1 cellular context compared by ENCODE assay signal in genomic region chr2:119367472-119368099, GRCh38.
A peak's percentile ranks its signal among the peaks of the same experiment; 100 is the strongest.
TF ChIP-seq lines count a peak whose summit lies in the region.

No MANE protein-coding gene starts in this region.

TF ChIP-seq in GM12878, 131 proteins besides CTCF, POLR2A, EP300 and RAD21 (continued from another document):
- TF ChIP-seq USF1 (IDR thresholded peaks at IDR 0.05; ENCODE audit: borderline replicate concordance, extremely low read length, insufficient read depth, low read depth, low read length) = no peak
- TF ChIP-seq POU2F2 (IDR thresholded peaks at IDR 0.05; ENCODE audit: borderline replicate concordance, low read depth, low read length) = peak; percentile 4; the same call in 1 of the 3 replicates
- TF ChIP-seq SIN3A (IDR thresholded peaks at IDR 0.05; ENCODE audit: low read depth, low read length) = no peak
- no peak for TF ChIP-seq KAT2A (conservative IDR thresholded peaks at IDR 0.05; ENCODE audit: control insufficient read depth, low read depth, low read length)
- no peak for TF ChIP-seq SRF (IDR thresholded peaks at IDR 0.05; ENCODE audit: low read depth in 2 of 2, low read length in 2 of 2)
- peak; percentile 8; the same call in 1 of the 2 replicates for TF ChIP-seq MAX (IDR thresholded peaks at IDR 0.05; ENCODE audit: low read depth, low read length)
- no peak for TF ChIP-seq ZBTB11 (CRISPR knock-in tag; IDR thresholded peaks at IDR 0.05)
- TF ChIP-seq RAD51 (IDR thresholded peaks at IDR 0.05) = no peak
- TF ChIP-seq BCL3 (IDR thresholded peaks at IDR 0.05; ENCODE audit: borderline replicate concordance, insufficient read depth, low read depth, low read length, poor library complexity, severe bottlenecking) = no peak
- TF ChIP-seq ZNF687 (IDR thresholded peaks at IDR 0.05) = no peak
- no peak for TF ChIP-seq NFYA (IDR thresholded peaks at IDR 0.05; ENCODE audit: borderline replicate concordance, low read depth, low read length)
- peak; percentile 6; the same call in 1 of the 2 replicates for TF ChIP-seq SMC3 (IDR thresholded peaks at IDR 0.05; ENCODE audit: borderline replicate concordance, low read length)
- 0 out of 2 replicates have a peak, but pooled peaks have one; percentile 12 for TF ChIP-seq TAF1 (IDR thresholded peaks at IDR 0.05; ENCODE audit: borderline replicate concordance, low read depth, low read length)
- TF ChIP-seq POLR2AphosphoS5 (IDR thresholded peaks at IDR 0.05; ENCODE audit: low read length) = 0 out of 2 replicates have a peak, but pooled peaks have one; percentile 1
- TF ChIP-seq PAX8 (IDR thresholded peaks at IDR 0.05) = no peak
- no peak for TF ChIP-seq NFIC (IDR thresholded peaks at IDR 0.05; ENCODE audit: low read depth, low read length)
- TF ChIP-seq CBX5 (IDR thresholded peaks at IDR 0.05; ENCODE audit: low read depth) = no peak
- no peak for TF ChIP-seq MXI1 (IDR thresholded peaks at IDR 0.05; ENCODE audit: low read depth, low read length)
- TF ChIP-seq ATF3 (IDR thresholded peaks at IDR 0.05; ENCODE audit: borderline replicate concordance, extremely low read depth, low read depth, low read length) = no peak
- no peak for TF ChIP-seq RB1 (IDR thresholded peaks at IDR 0.05; ENCODE audit: borderline replicate concordance)
- no peak for TF ChIP-seq E4F1 (IDR thresholded peaks at IDR 0.05; ENCODE audit: borderline replicate concordance, partially characterized antibody)
- TF ChIP-seq NR2C1 (IDR thresholded peaks at IDR 0.05) = peak; percentile 15; the same call in 1 of the 2 replicates
- TF ChIP-seq ESRRA (IDR thresholded peaks at IDR 0.05; ENCODE audit: low read length) = no peak
- TF ChIP-seq BACH1 (IDR thresholded peaks at IDR 0.05; ENCODE audit: borderline replicate concordance) = 0 out of 2 replicates have a peak, but pooled peaks have one; percentile 18
- TF ChIP-seq BMI1 (IDR thresholded peaks at IDR 0.05; ENCODE audit: borderline replicate concordance) = no peak
- TF ChIP-seq RUNX3 (IDR thresholded peaks at IDR 0.05; ENCODE audit: low read length) = no peak
- no peak for TF ChIP-seq CBX3 (IDR thresholded peaks at IDR 0.05; ENCODE audit: borderline replicate concordance, low read depth)
- 0 out of 2 replicates have a peak, but pooled peaks have one; percentile 19 for TF ChIP-seq NKRF (conservative IDR thresholded peaks at IDR 0.05)
- no peak for TF ChIP-seq HDAC2 (IDR thresholded peaks at IDR 0.05)
- 0 out of 2 replicates have a peak, but pooled peaks have one; percentile 0 for TF ChIP-seq SPI1 (IDR thresholded peaks at IDR 0.05; ENCODE audit: borderline replicate concordance, insufficient read depth, low read depth, low read length)
- no peak for TF ChIP-seq MTA2 (IDR thresholded peaks at IDR 0.05; ENCODE audit: low read depth)
- no peak for TF ChIP-seq CEBPB (IDR thresholded peaks at IDR 0.05; ENCODE audit: borderline replicate concordance in 1 of 2, low read depth in 2 of 2, low read length in 2 of 2)
- no peak for TF ChIP-seq ZBTB4 (CRISPR knock-in tag; IDR thresholded peaks at IDR 0.05)
